11 cellular contexts compared by ENCODE assay signal in the genomic region with DNA sequence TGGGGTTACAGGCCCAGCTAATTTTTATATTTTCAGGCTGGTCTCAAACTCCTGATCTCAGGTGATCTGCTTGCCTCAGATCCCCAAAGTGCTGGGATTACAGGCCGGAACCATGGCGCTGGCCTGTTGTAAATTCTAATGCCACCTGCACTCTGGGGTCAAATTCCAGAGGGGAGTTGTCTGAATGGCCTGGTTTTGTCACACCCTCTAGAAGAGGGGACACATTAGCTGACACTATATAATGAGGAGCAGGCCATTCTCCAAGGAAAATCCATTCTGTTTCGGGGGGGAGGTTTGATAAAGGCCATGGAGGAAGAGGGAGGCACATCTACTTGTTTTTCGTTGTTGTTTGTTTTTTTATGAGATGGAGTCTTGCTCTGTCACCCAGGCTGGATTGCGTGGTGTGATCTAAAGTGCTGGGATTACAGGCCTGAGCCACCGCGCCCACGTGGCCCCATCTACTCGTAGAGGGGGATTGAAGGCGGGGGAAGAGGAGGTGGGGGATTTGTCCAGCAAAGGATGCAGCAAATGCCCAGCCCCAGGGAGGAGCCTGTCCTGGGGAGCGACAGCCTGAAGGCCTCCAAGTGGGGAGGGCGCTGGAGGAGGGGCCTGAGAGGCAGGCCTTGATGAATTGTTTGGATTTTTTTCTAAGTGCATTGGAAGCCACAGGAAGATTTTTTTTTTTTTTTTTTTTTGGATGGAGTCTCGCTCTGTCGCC.
DNase-seq lines count a peak whose midpoint lies in the region; ATAC-seq and TF ChIP-seq lines count a peak whose summit lies in the region.
"Had no signal": no experiment of that assay in that cellular context is flagged by ENCODE, and none has a peak within 500 bp of the region (broad histone marks: within the 10 kb centered on the region; RNA-seq: fewer than 3 reads in every experiment).

No MANE protein-coding gene starts in this region.

- H3K27me3 ChIP-seq in heart left ventricle (peaks cover 0 to 3% (median 0%) of the 10 kb centered on the region in 9 donors), vagina (no peaks in the 10 kb centered on the region), tibial nerve (no peaks in the 10 kb centered on the region)

- intact Hi-C loops in left cardiac atrium (cut with DNase I) = loop anchor here in 1 of 2 donors (10.0 kb wide), 1 partner anchor 205 kb away; no protein-coding TSS in a partner anchor
- intact Hi-C loops in heart left ventricle (cut with DNase I) = loop anchor here in 4 of 10 donors (2.0 to 5.0 kb wide), 3 partner anchors 202 to 207 kb away; no protein-coding TSS in a partner anchor
- intact Hi-C loops in vagina (cut with DNase I) = loop anchor here (5.0 kb wide), 1 partner anchor 207 kb away; no protein-coding TSS in a partner anchor

- H3K36me3 ChIP-seq in heart left ventricle (no peaks in the 10 kb centered on the region), mesodermal cell (ENCODE audit: control insufficient read depth, insufficient read depth, low read length) (no peaks in the 10 kb centered on the region), vagina (no peaks in the 10 kb centered on the region), tibial nerve (no peaks in the 10 kb centered on the region)

- TF ChIP-seq EP300 in tibial nerve (IDR thresholded peaks at IDR 0.05) = no peak

- ATAC-seq in left cardiac atrium (peak; percentile 24 to 72), heart left ventricle (no peak)
- ATAC-seq: activated T-helper 17 cell treated with anti-CD3 and anti-CD28 coated beads, Interleukin-2, amount 50 U/mL, for 72 hours had no signal

- TF ChIP-seq POLR2A in heart left ventricle (IDR thresholded peaks at IDR 0.05) (no peak), vagina (IDR thresholded peaks at IDR 0.05) (no peak), tibial nerve (IDR thresholded peaks at IDR 0.05) (no peak)

- TF ChIP-seq CTCF in heart left ventricle (IDR thresholded peaks at IDR 0.05) (peak in 1 of 12 donors; percentile 0), vagina (IDR thresholded peaks at IDR 0.05) (no peak), tibial nerve (IDR thresholded peaks at IDR 0.05) (no peak)

- DNase-seq in left cardiac atrium = peak; percentile 36
- no peak for DNase-seq in heart left ventricle
- DNase-seq in ecto neural progenitor cell (ENCODE audit: low spot score) = peak; percentile 78
- no peak for DNase-seq in vagina (ENCODE audit: extremely low spot score in 2 of 2)
- DNase-seq in tibial nerve (ENCODE audit: low spot score in 2 of 2) = no peak
- no peak for DNase-seq in effector CD4-positive, alpha-beta T cell
- no peak for DNase-seq in activated naive CD4-positive, alpha-beta T cell treated with Interleukin-2 at 50 U/mL for 16 hours
- DNase-seq: NCI-H526; stimulated activated CD8-positive, alpha-beta memory T cell treated with anti-CD3 and anti-CD28 coated beads, Interleukin-4, amount 100 ng/mL, for 48 hours had no signal

- WGBS in heart left ventricle, 4 donors = 76 to 81% (median 80%) methylated on average over 14 of the region's 14 CpGs
- 55 to 75% methylated on average over 9 to 13 of the region's 14 CpGs for WGBS in mesodermal cell (ENCODE audit: insufficient coverage in 2 of 2), 2 experiments
- whole genome bisulfite sequencing in tibial nerve, 2 donors = 63 to 81% methylated on average over 14 of the region's 14 CpGs

- H3K4me1 ChIP-seq in heart left ventricle = peaks cover 0 to 11% (median 0%) of the 10 kb centered on the region in 12 donors
- peaks cover 14% of the 10 kb centered on the region for H3K4me1 ChIP-seq in mesodermal cell (ENCODE audit: control insufficient read depth, insufficient read depth, low read length, poor library complexity, severe bottlenecking)
- peaks cover 7% of the 10 kb centered on the region for H3K4me1 ChIP-seq in vagina
- H3K4me1 ChIP-seq in tibial nerve = peaks cover 0 to 6% (median 0%) of the 10 kb centered on the region in 4 donors

- H3K27ac ChIP-seq in heart left ventricle (no peak overlapping the region), mesodermal cell (ENCODE audit: low read depth, low read length, severe bottlenecking) (peak overlapping the region; percentile 43), vagina (peak overlapping the region; percentile 24), tibial nerve (peak overlapping the region in 1 of 4 donors; percentile 10)

- H3K4me3 ChIP-seq in heart left ventricle = no peak overlapping the region
- no peak overlapping the region for H3K4me3 ChIP-seq in mesodermal cell (ENCODE audit: extremely low read depth, insufficient read depth, low read length, poor library complexity, severe bottlenecking)
- H3K4me3 ChIP-seq in vagina = no peak overlapping the region
- no peak overlapping the region for H3K4me3 ChIP-seq in tibial nerve

- H3K9me3 ChIP-seq in heart left ventricle (no peaks in the 10 kb centered on the region), mesodermal cell (ENCODE audit: control insufficient read depth, low read length) (no peaks in the 10 kb centered on the region), vagina (no peaks in the 10 kb centered on the region), tibial nerve (no peaks in the 10 kb centered on the region)

Comparison
In these comparisons a context has a peak if more than half of its experiments do, and no peak if none do; other contexts are left out.
1. ATAC-seq: peak in left cardiac atrium (2 of 2); none in heart left ventricle (0 of 4).
2. DNase-seq: peak in left cardiac atrium (single experiment) and ecto neural progenitor cell (single experiment); none in heart left ventricle (0 of 5), vagina (0 of 2), tibial nerve (0 of 2), effector CD4-positive, alpha-beta T cell (single experiment) and activated naive CD4-positive, alpha-beta T cell treated with Interleukin-2 at 50 U/mL for 16 hours (single experiment).
3. H3K27ac ChIP-seq: peak in mesodermal cell (single experiment) and vagina (single experiment); none in heart left ventricle (0 of 12).